In the genomic region with DNA sequence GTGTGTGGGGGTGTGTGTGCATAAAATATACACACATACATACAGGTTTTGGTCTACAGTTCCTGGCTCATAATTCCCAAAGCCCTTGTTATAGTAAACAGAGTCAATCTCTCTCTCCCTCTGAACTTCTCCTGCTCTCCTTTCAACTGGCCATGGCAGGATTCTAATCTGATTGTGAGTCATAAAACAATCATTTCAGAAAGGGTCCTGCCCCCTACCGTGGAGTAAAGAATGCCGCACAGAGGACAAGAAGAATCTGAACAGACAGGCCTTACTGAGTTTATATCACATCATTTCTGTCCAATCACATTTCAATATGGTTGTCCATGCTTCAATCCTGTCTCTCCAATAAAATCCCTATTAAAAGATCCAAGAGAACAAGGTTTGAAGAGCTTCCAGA, we compare ENCODE assay signal across 1 cellular context.
TF ChIP-seq lines count a peak whose summit lies in the region.

No MANE protein-coding gene starts in this region.

TF ChIP-seq in SK-N-SH treated with all-trans-retinoic acid at 6 μM for 48 hours, 23 proteins besides CTCF, POLR2A, EP300 and RAD21 (continued from another document):
- TF ChIP-seq, protein P1, sequence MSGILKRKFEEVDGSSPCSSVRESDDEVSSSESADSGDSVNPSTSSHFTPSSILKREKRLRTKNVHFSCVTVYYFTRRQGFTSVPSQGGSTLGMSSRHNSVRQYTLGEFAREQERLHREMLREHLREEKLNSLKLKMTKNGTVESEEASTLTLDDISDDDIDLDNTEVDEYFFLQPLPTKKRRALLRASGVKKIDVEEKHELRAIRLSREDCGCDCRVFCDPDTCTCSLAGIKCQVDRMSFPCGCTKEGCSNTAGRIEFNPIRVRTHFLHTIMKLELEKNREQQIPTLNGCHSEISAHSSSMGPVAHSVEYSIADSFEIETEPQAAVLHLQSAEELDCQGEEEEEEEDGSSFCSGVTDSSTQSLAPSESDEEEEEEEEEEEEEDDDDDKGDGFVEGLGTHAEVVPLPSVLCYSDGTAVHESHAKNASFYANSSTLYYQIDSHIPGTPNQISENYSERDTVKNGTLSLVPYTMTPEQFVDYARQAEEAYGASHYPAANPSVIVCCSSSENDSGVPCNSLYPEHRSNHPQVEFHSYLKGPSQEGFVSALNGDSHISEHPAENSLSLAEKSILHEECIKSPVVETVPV (CRISPR knock-in tag; IDR thresholded peaks at IDR 0.05) = no peak
- no peak for TF ChIP-seq OSR1 (CRISPR knock-in tag; IDR thresholded peaks at IDR 0.05)
